ENCODE assay signal across 17 cellular contexts in genomic region chr3:100110101-100110500, GRCh38. TPM values are rescaled to one million over a fixed set of nuclear protein-coding genes. Genes with fewer than 3 reads are reported as not detected.
DNase-seq lines count a peak whose midpoint lies in the region; ATAC-seq and TF ChIP-seq lines count a peak whose summit lies in the region.
"Had no signal": no experiment of that assay in that cellular context is flagged by ENCODE, and none has a peak within 500 bp of the region (broad histone marks: within the 10 kb centered on the region; RNA-seq: fewer than 3 reads in every experiment).

No MANE protein-coding gene starts in this region.

- H3K9me3 ChIP-seq in left ventricle myocardium inferior (replicated peaks): no peaks in the 10 kb centered on the region
- no peaks in the 10 kb centered on the region for H3K9me3 ChIP-seq in heart left ventricle
- no peaks in the 10 kb centered on the region for H3K9me3 ChIP-seq in esophagus muscularis mucosa
- H3K9me3 ChIP-seq in thoracic aorta: no peaks in the 10 kb centered on the region
- H3K9me3 ChIP-seq in mucosa of descending colon: no peaks in the 10 kb centered on the region
- H3K9me3 ChIP-seq: BLaER1 treated with 17β-estradiol and CSF1 and Interleukin-3, amounts not matched to agents 10 nM and 100 nM had no signal

- TF ChIP-seq CTCF in left ventricle myocardium inferior (IDR thresholded peaks at IDR 0.05; ENCODE audit: borderline replicate concordance) (no peak), heart left ventricle (IDR thresholded peaks at IDR 0.05) (no peak), esophagus muscularis mucosa (IDR thresholded peaks at IDR 0.05) (no peak), nephron (IDR thresholded peaks at IDR 0.05; ENCODE audit: unreplicated experiment in 3 of 3) (no peak), thoracic aorta (IDR thresholded peaks at IDR 0.05) (no peak), mucosa of descending colon (IDR thresholded peaks at IDR 0.05) (no peak)

- intact Hi-C loops in left ventricle myocardium inferior (cut with micrococcal nuclease): no loop called here
- intact Hi-C loops in heart left ventricle (cut with DNase I): loop anchor here in 1 of 10 donors (5.0 kb wide), 1 partner anchor 33 kb away; no protein-coding TSS in a partner anchor
- intact Hi-C loops in esophagus muscularis mucosa (cut with DNase I): no loop called here
- intact Hi-C loops in mucosa of descending colon (cut with DNase I, micrococcal nuclease): no loop called here

- no peaks in the 10 kb centered on the region for H3K27me3 Mint-ChIP-seq in nephron (ENCODE audit: low read depth)
- H3K27me3 Mint-ChIP-seq: CD4-positive, CD25-positive, alpha-beta regulatory T cell had no signal

- no peak for TF ChIP-seq EP300 in esophagus muscularis mucosa (IDR thresholded peaks at IDR 0.05)

- peak overlapping the region; percentile 39 for H3K27ac ChIP-seq in left ventricle myocardium inferior (replicated peaks)
- peak overlapping the region in 6 of 12 donors; percentile 10 to 49 (median 33) for H3K27ac ChIP-seq in heart left ventricle
- H3K27ac ChIP-seq in esophagus muscularis mucosa (replicated peaks in 1 of 4): peak overlapping the region; percentile 44 to 58 (median 51)
- peak overlapping the region; percentile 39 to 58 for H3K27ac ChIP-seq in thoracic aorta
- H3K27ac ChIP-seq: BLaER1 treated with 17β-estradiol and CSF1 and Interleukin-3, amounts not matched to agents 10 nM and 100 nM; HL-60 had no signal

- H3K36me3 ChIP-seq in left ventricle myocardium inferior (no peaks in the 10 kb centered on the region), heart left ventricle (no peaks in the 10 kb centered on the region), esophagus muscularis mucosa (no peaks in the 10 kb centered on the region), thoracic aorta (no peaks in the 10 kb centered on the region), mucosa of descending colon (ENCODE audit: low read depth) (no peaks in the 10 kb centered on the region)

- H3K27ac Mint-ChIP-seq in nephron: peak overlapping the region; percentile 8 to 47 (median 40)
- H3K27ac Mint-ChIP-seq: HFFc6 had no signal

- H3K4me3 ChIP-seq in left ventricle myocardium inferior: peak overlapping the region; percentile 56
- peak overlapping the region in 6 of 12 donors; percentile 2 to 57 (median 46) for H3K4me3 ChIP-seq in heart left ventricle
- no peak overlapping the region for H3K4me3 ChIP-seq in esophagus muscularis mucosa
- H3K4me3 ChIP-seq in thoracic aorta: no peak overlapping the region
- no peak overlapping the region for H3K4me3 ChIP-seq in mucosa of descending colon
- H3K4me3 ChIP-seq: BLaER1 treated with 17β-estradiol and CSF1 and Interleukin-3, amounts not matched to agents 10 nM and 100 nM had no signal

- no peaks in the 10 kb centered on the region for H3K36me3 Mint-ChIP-seq in nephron (ENCODE audit: low read depth)

- peaks cover 78% of the 10 kb centered on the region for H3K4me1 Mint-ChIP-seq in nephron

- peak overlapping the region in 2 of 3 experiments; percentile 34 to 74 for H3K4me3 Mint-ChIP-seq in nephron
- H3K4me3 Mint-ChIP-seq: CD4-positive, CD25-positive, alpha-beta regulatory T cell; HFFc6 had no signal

- whole genome bisulfite sequencing in heart left ventricle, 4 donors: 18 to 40% (median 24%) methylated on average over 1 of the region's 1 CpG
- 25% methylated on average over 1 of the region's 1 CpG for WGBS in esophagus muscularis mucosa

- H3K27me3 ChIP-seq in left ventricle myocardium inferior (ENCODE audit: low read depth) (no peaks in the 10 kb centered on the region), heart left ventricle (no peaks in the 10 kb centered on the region), esophagus muscularis mucosa (no peaks in the 10 kb centered on the region), thoracic aorta (replicated peaks; ENCODE audit: insufficient read depth) (no peaks in the 10 kb centered on the region)
- H3K27me3 ChIP-seq: BLaER1 treated with 17β-estradiol and CSF1 and Interleukin-3, amounts not matched to agents 10 nM and 100 nM had no signal

- TF ChIP-seq POLR2A in heart left ventricle (IDR thresholded peaks at IDR 0.05): no peak
- TF ChIP-seq POLR2A in esophagus muscularis mucosa (IDR thresholded peaks at IDR 0.05; ENCODE audit: low read depth): no peak

- H3K4me1 ChIP-seq in left ventricle myocardium inferior: peaks cover 54% of the 10 kb centered on the region
- peaks cover 3 to 54% (median 30%) of the 10 kb centered on the region in 12 donors for H3K4me1 ChIP-seq in heart left ventricle
- H3K4me1 ChIP-seq in esophagus muscularis mucosa: peaks cover 41 to 91% (median 80%) of the 10 kb centered on the region in 4 donors
- peaks cover 22 to 63% of the 10 kb centered on the region in 2 donors for H3K4me1 ChIP-seq in thoracic aorta (ENCODE audit: control insufficient read depth in 1 of 2, low read depth in 2 of 2)
- peaks cover 10% of the 10 kb centered on the region for H3K4me1 ChIP-seq in mucosa of descending colon (ENCODE audit: low read depth)

- DNase-seq in left ventricle myocardium inferior (no peak), heart left ventricle (no peak), esophagus muscularis mucosa (ENCODE audit: extremely low spot score) (no peak), thoracic aorta (ENCODE audit: low spot score) (no peak), NCI-H2107 treated with DMSO at 0.1 percent for 48 hours (lab: John Stamatoyannopoulos, UW; ENCODE audit: unreplicated experiment) (no peak), mucosa of descending colon (no peak)
- DNase-seq: 8988T; AML-193; CD4-positive, CD25-positive, alpha-beta regulatory T cell; DMS53; GF-D8; HCEC 1CT; HFFc6 had no signal

- ATAC-seq in heart left ventricle (no peak), thoracic aorta (ENCODE audit: insufficient number of reproducible peaks, low FRiP score, low read depth) (no peak), mucosa of descending colon (no peak), HG03045 (IDR thresholded peaks at IDR 0.05; ENCODE audit: unreplicated experiment) (no peak)

- no peaks in the 10 kb centered on the region for H3K9me3 Mint-ChIP-seq in nephron
- H3K9me3 Mint-ChIP-seq: CD4-positive, CD25-positive, alpha-beta regulatory T cell; HFFc6 had no signal

RNA-seq across cellular contexts. Expression of gene FILIP1L, which starts 4.2 kb away (rescaled TPM):
- total RNA-seq in left ventricle myocardium inferior (84.9 TPM), heart left ventricle (100 to 1,000 TPM in 1 of 9 donors, 10 to 100 TPM in 8; 47.0 to 120 (median 77.4) TPM), esophagus muscularis mucosa (100 to 1,000 TPM; 120 to 134 (median 127) TPM), thoracic aorta (100 to 1,000 TPM; 270 to 279 TPM), mucosa of descending colon (10 to 100 TPM in 2 of 3 donors, 1 to 10 TPM in 1; 8.9 to 37.0 (median 17.1) TPM)
- polyA plus RNA-seq in heart left ventricle: 10 to 100 TPM; 18.2 to 77.3 TPM
